Comparison of ENCODE assay signal across 19 cellular contexts in the genomic region with DNA sequence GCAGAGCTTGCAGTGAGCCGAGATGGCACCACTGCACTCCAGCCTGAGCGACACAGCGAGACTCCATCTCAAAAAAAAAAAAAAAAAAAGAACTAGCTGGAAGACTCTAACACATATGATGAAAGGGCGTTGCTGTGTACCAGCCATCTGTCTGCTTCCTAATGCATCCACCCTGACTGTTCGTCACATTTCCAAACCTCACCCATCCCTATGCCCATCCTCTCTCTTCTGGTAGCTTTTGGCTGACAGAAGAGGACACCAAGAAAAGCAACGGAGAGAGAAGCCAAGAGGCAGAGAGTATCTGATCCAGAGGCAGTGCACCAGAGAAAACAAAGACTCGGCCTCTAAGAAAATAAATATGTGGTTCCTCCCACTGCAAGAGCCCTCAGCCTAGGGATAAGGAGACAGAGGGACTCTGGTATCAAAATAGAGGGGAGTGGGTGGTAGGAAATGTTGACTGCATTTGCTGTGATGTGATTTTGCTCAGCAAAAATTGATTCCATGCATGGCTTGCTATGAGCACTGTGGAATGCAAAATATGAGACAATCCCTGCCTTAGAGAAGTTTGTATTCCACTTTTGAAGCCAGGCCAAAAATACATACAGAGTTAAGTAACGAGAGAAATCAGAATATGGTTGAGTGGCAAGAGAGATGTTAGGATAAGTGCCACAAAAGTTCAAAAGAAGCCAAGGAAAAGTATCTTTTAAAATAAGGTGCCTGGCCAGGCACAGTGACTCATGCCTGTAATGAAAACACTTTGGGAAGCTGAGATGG.
A peak's percentile ranks its signal among the peaks of the same experiment; 100 is the strongest.
DNase-seq lines count a peak whose midpoint lies in the region; ATAC-seq and TF ChIP-seq lines count a peak whose summit lies in the region.
"Had no signal": no experiment of that assay in that cellular context is flagged by ENCODE, and none has a peak within 500 bp of the region (broad histone marks: within the 10 kb centered on the region; RNA-seq: fewer than 3 reads in every experiment).

No MANE protein-coding gene starts in this region.

- no peaks in the 10 kb centered on the region for H3K9me3 ChIP-seq in breast epithelium

- H3K27ac Mint-ChIP-seq in MCF 10A (ENCODE audit: low read depth, unreplicated experiment) = peak overlapping the region; percentile 7
- H3K27ac Mint-ChIP-seq: activated naive CD8-positive, alpha-beta T cell had no signal

- no TSS peak for BruUV-seq in MCF 10A (replicated peaks; lab: Mats Ljungman, UMichigan)

- no peaks in the 10 kb centered on the region for H3K4me1 ChIP-seq in breast epithelium

- no peaks in the 10 kb centered on the region for H3K36me3 Mint-ChIP-seq in MCF 10A (ENCODE audit: insufficient read depth, unreplicated experiment)
- H3K36me3 Mint-ChIP-seq: activated naive CD8-positive, alpha-beta T cell had no signal

- no peak overlapping the region for H3K4me3 Mint-ChIP-seq in MCF 10A (ENCODE audit: unreplicated experiment)
- H3K4me3 Mint-ChIP-seq: activated naive CD8-positive, alpha-beta T cell had no signal

- no peak for ATAC-seq in GM19324 (IDR thresholded peaks at IDR 0.05; ENCODE audit: low FRiP score, unreplicated experiment)

- POLR2A ChIA-PET in MCF 10A (lab: Yijun Ruan, JAX) = interaction anchor here (0.6 to 1.0 kb wide), 4 partner anchors 36 to 286 kb away, joined by 3 to 7 read pairs (median 4); no protein-coding TSS in a partner anchor

- TF ChIP-seq CTCF in MCF 10A (IDR thresholded peaks at IDR 0.05; ENCODE audit: unreplicated experiment) (no peak), breast epithelium (IDR thresholded peaks at IDR 0.05) (no peak), astrocyte of the cerebellum (IDR thresholded peaks at IDR 0.05; ENCODE audit: low read depth, low read length, missing control alignments) (no peak)

- peaks cover 10% of the 10 kb centered on the region for H3K4me1 Mint-ChIP-seq in MCF 10A (ENCODE audit: insufficient read depth, unreplicated experiment)

- intact Hi-C loops in MCF 10A (cut with micrococcal nuclease) = no loop called here
- intact Hi-C loops in breast epithelium (cut with DNase I; ENCODE audit: low total_unique reads) = no loop called here

- CTCF ChIA-PET in MCF 10A (lab: Yijun Ruan, JAX) = interaction anchor here (1.0 to 1.6 kb wide), 2 partner anchors 25 to 98 kb away, joined by 3 to 7 read pairs; no protein-coding TSS in a partner anchor

- H3K27ac ChIP-seq in breast epithelium = no peak overlapping the region
- H3K27ac ChIP-seq: coronary artery, PC-9 had no signal

- TF ChIP-seq POLR2A in breast epithelium (IDR thresholded peaks at IDR 0.05) = no peak

- no peaks in the 10 kb centered on the region for H3K36me3 ChIP-seq in breast epithelium

- H3K4me3 ChIP-seq in breast epithelium (no peak overlapping the region), astrocyte of the cerebellum (ENCODE audit: low read depth, low read length) (no peak overlapping the region)
- H3K4me3 ChIP-seq: coronary artery, PC-9 had no signal

- H3K9me3 Mint-ChIP-seq in MCF 10A (ENCODE audit: unreplicated experiment) = no peaks in the 10 kb centered on the region

- no peaks in the 10 kb centered on the region for H3K27me3 Mint-ChIP-seq in MCF 10A (ENCODE audit: insufficient read depth, unreplicated experiment)
- H3K27me3 Mint-ChIP-seq: activated naive CD8-positive, alpha-beta T cell had no signal

- no peaks in the 10 kb centered on the region for H3K27me3 ChIP-seq in breast epithelium

- peak; percentile 41 for DNase-seq in MCF 10A (ENCODE audit: unreplicated experiment)
- DNase-seq in breast epithelium (ENCODE audit: low spot score in 2 of 2) = no peak
- DNase-seq in astrocyte of the cerebellum (ENCODE audit: low read depth) = peak; percentile 58
- DNase-seq in iris pigment epithelial cell (ENCODE audit: low read depth) = peak; percentile 68
- peak; percentile 64 for DNase-seq in superior temporal gyrus (ENCODE audit: extremely low spot score)
- DNase-seq in ureter (ENCODE audit: low spot score) = no peak
- DNase-seq in NCI-H345 (lab: John Stamatoyannopoulos, UW) = no peak
- DNase-seq: activated CD4-positive, CD25-positive, alpha-beta regulatory T cell treated with anti-CD3 and anti-CD28 coated beads, Interleukin-2, amount 50 U/mL, for 72 hours; foreskin melanocyte; midbrain; NCI-H1092 treated with DMSO at 0.1 percent for 48 hours; NCI-H510A treated with DMSO at 0.1 percent for 48 hours; stimulated activated CD4-positive, alpha-beta T cell treated with anti-CD3 and anti-CD28 coated beads, Interleukin-12 subunit alpha, Interleukin-12 subunit beta, amount 100 ng/mL, for 4 hours; substantia nigra; T-helper 1 cell had no signal

- in situ Hi-C loops in astrocyte of the cerebellum (cut with HindIII; ENCODE audit: low sequenced_read_pairs) = no loop called here

Comparison
In these comparisons a context has a peak if more than half of its experiments do, and no peak if none do; other contexts are left out.
1. DNase-seq: peak in MCF 10A (single experiment), astrocyte of the cerebellum (single experiment), iris pigment epithelial cell (single experiment) and superior temporal gyrus (single experiment); none in breast epithelium (0 of 2), ureter (single experiment) and NCI-H345 (single experiment).